1 cellular context compared by ENCODE assay signal in genomic region chr5:119411935-119412623, GRCh38.
TF ChIP-seq lines count a peak whose summit lies in the region.

No MANE protein-coding gene starts in this region.

TF ChIP-seq in GM23338, 12 proteins besides CTCF, POLR2A, EP300 and RAD21 (continued from another document):
- TF ChIP-seq REST (IDR thresholded peaks at IDR 0.05; ENCODE audit: unreplicated experiment) = no peak
- TF ChIP-seq CREB1 (CRISPR knock-in tag; IDR thresholded peaks at IDR 0.05; ENCODE audit: low read depth) = no peak
- no peak for TF ChIP-seq EZH2phosphoT487 (IDR thresholded peaks at IDR 0.05; ENCODE audit: unreplicated experiment)
- TF ChIP-seq POLR2AphosphoS5 (IDR thresholded peaks at IDR 0.05; ENCODE audit: low read depth) = no peak
- no peak for TF ChIP-seq ZNF331 (CRISPR knock-in tag; IDR thresholded peaks at IDR 0.05; ENCODE audit: low read depth)
- no peak for TF ChIP-seq JUNB (IDR thresholded peaks at IDR 0.05; ENCODE audit: unreplicated experiment)
